ENCODE assay signal across 20 cellular contexts in the genomic region with DNA sequence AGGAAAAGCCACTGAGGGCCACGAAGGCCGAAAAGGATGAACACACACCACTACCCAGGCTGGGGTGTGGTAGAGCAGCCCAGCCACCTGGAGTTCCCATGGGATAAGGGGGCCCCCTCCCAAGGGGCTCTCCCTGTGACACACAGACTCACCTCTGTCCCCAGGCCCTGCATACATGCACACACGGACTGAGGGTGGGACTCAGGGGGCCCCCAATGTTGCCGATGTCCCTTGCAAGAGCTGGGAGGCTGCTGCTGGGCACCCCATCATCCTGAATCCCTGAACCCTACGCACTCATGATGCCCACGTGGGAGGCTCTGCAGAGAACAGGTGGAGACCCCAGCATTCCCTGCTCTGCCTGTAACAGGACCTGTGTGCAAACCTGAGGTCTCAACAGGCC. TPM values are rescaled to one million over a fixed set of nuclear protein-coding genes. Genes with fewer than 3 reads are reported as not detected.
"Had no signal": no experiment of that assay in that cellular context is flagged by ENCODE, and none has a peak within 500 bp of the region (broad histone marks: within the 10 kb centered on the region; RNA-seq: fewer than 3 reads in every experiment).

No MANE protein-coding gene starts in this region.

- H3K9me3 Mint-ChIP-seq: activated naive CD4-positive, alpha-beta T cell treated with anti-CD3 and anti-CD28 coated beads, Interleukin-2, amount 10 ng/mL, durations not matched to agents 7 days and 5 days; activated naive CD8-positive, alpha-beta T cell treated with anti-CD3 and anti-CD28 coated beads, Interleukin-2, amount 10 ng/mL, durations not matched to agents 7 days and 5 days; dendritic cell treated with granulocyte-macrophage colony-stimulating factor and Interleukin-4, amounts not matched to agents 40 ng/mL and 50 ng/mL, for 4 days; nephron had no signal

- H3K36me3 Mint-ChIP-seq: activated naive CD4-positive, alpha-beta T cell treated with anti-CD3 and anti-CD28 coated beads, Interleukin-2, amount 10 ng/mL, durations not matched to agents 7 days and 5 days; activated naive CD8-positive, alpha-beta T cell treated with anti-CD3 and anti-CD28 coated beads, Interleukin-2, amount 10 ng/mL, durations not matched to agents 7 days and 5 days had no signal

- H3K4me3 Mint-ChIP-seq: activated naive CD4-positive, alpha-beta T cell treated with anti-CD3 and anti-CD28 coated beads, Interleukin-2, amount 10 ng/mL, durations not matched to agents 7 days and 5 days; activated naive CD8-positive, alpha-beta T cell treated with anti-CD3 and anti-CD28 coated beads, Interleukin-2, amount 10 ng/mL, durations not matched to agents 7 days and 5 days; dendritic cell treated with granulocyte-macrophage colony-stimulating factor and Interleukin-4, amounts not matched to agents 40 ng/mL and 50 ng/mL, for 4 days; nephron had no signal

- H3K9me3 ChIP-seq: left ventricle myocardium inferior, right atrium auricular region, testis, transverse colon had no signal

- H3K4me3 ChIP-seq: left ventricle myocardium inferior, lung, right atrium auricular region, testis, transverse colon had no signal

- DNase-seq: activated CD4-positive, alpha-beta T cell treated with anti-CD3 and anti-CD28 coated beads for 4 hours; activated CD4-positive, alpha-beta T cell treated with anti-CD3 and anti-CD28 coated beads, Interleukin-2, amount 50 U/mL, for 4 hours; activated gamma-delta T cell; activated naive CD4-positive, alpha-beta T cell treated with anti-CD3 and anti-CD28 coated beads, Interleukin-2, amount 10 ng/mL, durations not matched to agents 7 days and 5 days; activated naive CD8-positive, alpha-beta T cell treated with anti-CD3 and anti-CD28 coated beads, Interleukin-2, amount 10 ng/mL, durations not matched to agents 7 days and 5 days; activated T-cell treated with anti-CD3 and anti-CD28 coated beads for 4 hours; brain microvascular endothelial cell; effector CD8-positive, alpha-beta T cell; left ventricle myocardium inferior; nucleus accumbens; stimulated activated CD4-positive, alpha-beta T cell treated with anti-CD3 and anti-CD28 coated beads, Interleukin-2, amount 100 ng/mL, for 48 hours; stimulated activated naive CD4-positive, alpha-beta T cell treated with Interleukin-2 at 50 U/mL for 16 hours; testis; transverse colon had no signal

- H3K36me3 ChIP-seq: brain microvascular endothelial cell, left ventricle myocardium inferior, right atrium auricular region, transverse colon had no signal

- H3K27ac ChIP-seq: brain microvascular endothelial cell, left ventricle myocardium inferior, parathyroid adenoma, right atrium auricular region, testis, transverse colon had no signal

- H3K4me1 Mint-ChIP-seq: activated naive CD4-positive, alpha-beta T cell treated with anti-CD3 and anti-CD28 coated beads, Interleukin-2, amount 10 ng/mL, durations not matched to agents 7 days and 5 days had no signal

- H3K27ac Mint-ChIP-seq: activated naive CD4-positive, alpha-beta T cell treated with anti-CD3 and anti-CD28 coated beads, Interleukin-2, amount 10 ng/mL, durations not matched to agents 7 days and 5 days; activated naive CD8-positive, alpha-beta T cell treated with anti-CD3 and anti-CD28 coated beads, Interleukin-2, amount 10 ng/mL, durations not matched to agents 7 days and 5 days; dendritic cell treated with granulocyte-macrophage colony-stimulating factor and Interleukin-4, amounts not matched to agents 40 ng/mL and 50 ng/mL, for 4 days; nephron had no signal

- H3K27me3 ChIP-seq: brain microvascular endothelial cell, right atrium auricular region, testis, transverse colon had no signal

- H3K4me1 ChIP-seq: parathyroid adenoma, right atrium auricular region, transverse colon had no signal

RNA-seq across cellular contexts. Expression of gene SHANK2, which starts 14.5 kb away (rescaled TPM):
- total RNA-seq: activated naive CD8-positive, alpha-beta T cell treated with anti-CD3 and anti-CD28 coated beads, Interleukin-2, amount 10 ng/mL, durations not matched to agents 7 days and 5 days; T-helper 1 cell treated with Interleukin-12 subunit alpha and Interleukin-12 subunit beta and Interleukin-4 antibody, amounts not matched to agents 30 ng/mL and 1 ng/mL, for 36 hours had no signal
